In the genomic region with DNA sequence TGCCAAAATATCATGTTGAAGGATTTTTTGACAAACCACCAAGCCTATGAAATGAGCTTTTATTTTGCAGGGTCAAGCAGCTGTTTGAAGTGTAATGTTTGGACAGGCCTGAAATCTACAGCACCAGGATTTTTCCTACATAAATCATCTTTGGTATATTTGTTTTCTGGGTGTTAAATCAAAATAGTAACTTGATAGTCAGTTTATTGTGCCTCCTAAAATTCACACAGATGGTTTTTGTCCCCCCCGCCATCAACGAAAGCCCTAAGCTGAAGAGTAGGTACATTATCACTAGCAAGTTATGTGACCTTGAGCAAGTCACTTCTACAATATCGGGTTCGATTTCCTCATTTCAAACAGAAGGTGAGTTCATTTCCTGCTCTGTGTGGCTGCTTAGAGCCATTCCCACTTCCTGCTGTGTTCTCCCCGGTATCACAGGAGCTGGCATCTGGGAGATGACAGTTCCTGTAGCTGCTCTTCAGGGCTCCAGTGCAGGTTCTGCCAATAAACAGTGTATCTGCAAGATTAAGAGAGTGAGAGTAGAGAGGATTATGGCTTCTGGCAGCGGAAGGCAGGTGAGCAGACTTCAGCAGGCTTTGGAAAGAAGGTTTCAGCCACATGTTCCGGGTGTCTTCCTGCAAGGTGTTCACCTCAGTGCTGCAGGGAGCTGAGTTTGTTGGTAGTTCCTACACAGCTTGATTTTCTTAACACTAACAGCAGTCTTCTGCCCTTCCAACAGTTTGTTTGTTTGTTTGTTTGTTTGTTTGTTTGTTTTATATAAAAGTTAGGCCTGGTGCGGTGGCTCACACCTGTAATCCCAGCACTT, we compare ENCODE assay signal across 10 cellular contexts. TPM values are rescaled to one million over a fixed set of nuclear protein-coding genes. Genes with fewer than 3 reads are reported as not detected.
DNase-seq lines count a peak whose midpoint lies in the region; ATAC-seq and TF ChIP-seq lines count a peak whose summit lies in the region.
"Had no signal": no experiment of that assay in that cellular context is flagged by ENCODE, and none has a peak within 500 bp of the region (broad histone marks: within the 10 kb centered on the region; RNA-seq: fewer than 3 reads in every experiment).

No MANE protein-coding gene starts in this region.

- H3K9me3 ChIP-seq in Caco-2 (no peaks in the 10 kb centered on the region), T-helper 17 cell (ENCODE audit: control insufficient read depth, low read length, poor library complexity, severe bottlenecking) (no peaks in the 10 kb centered on the region)
- H3K9me3 ChIP-seq: ovary had no signal

- POLR2A ChIA-PET in Caco-2 (lab: Charles Lee), result no interaction called here

- no peak overlapping the region for H3K4me3 ChIP-seq in Caco-2 (ENCODE audit: low read depth, low read length)
- H3K4me3 ChIP-seq: ovary had no signal

- H3K27ac ChIP-seq in foreskin keratinocyte, result no peak overlapping the region
- H3K27ac ChIP-seq: ovary had no signal

- H3K27ac Mint-ChIP-seq in Caco-2 (ENCODE audit: unreplicated experiment) (peak overlapping the region; percentile 21), T-helper 17 cell (peak overlapping the region; percentile 81), type B pancreatic cell (no peak overlapping the region)

- no TSS peak for BruUV-seq in Caco-2 (replicated peaks; lab: Mats Ljungman, UMichigan)

- H3K4me1 ChIP-seq in Caco-2 (peaks cover 12% of the 10 kb centered on the region), foreskin keratinocyte (no peaks in the 10 kb centered on the region)

- TF ChIP-seq CTCF in Caco-2 (IDR thresholded peaks at IDR 0.05; ENCODE audit: insufficient read depth in 1 of 2, low read depth in 1 of 2, low read length in 1 of 2, severe bottlenecking in 1 of 2, unreplicated experiment in 1 of 2) (no peak), foreskin keratinocyte (conservative IDR thresholded peaks at IDR 0.05) (no peak), type B pancreatic cell (conservative IDR thresholded peaks at IDR 0.05) (no peak)

- CTCF ChIA-PET in Caco-2 (lab: Charles Lee), result no interaction called here

- no peaks in the 10 kb centered on the region for H3K36me3 Mint-ChIP-seq in Caco-2 (ENCODE audit: insufficient read depth, unreplicated experiment)
- no peaks in the 10 kb centered on the region for H3K36me3 Mint-ChIP-seq in T-helper 17 cell (ENCODE audit: low read depth)
- H3K36me3 Mint-ChIP-seq in type B pancreatic cell, result no peaks in the 10 kb centered on the region

- H3K4me1 Mint-ChIP-seq in Caco-2 (ENCODE audit: low read depth, unreplicated experiment) (peaks cover 7% of the 10 kb centered on the region), T-helper 17 cell (peaks cover 9% of the 10 kb centered on the region), type B pancreatic cell (ENCODE audit: unreplicated experiment) (peaks cover 11% of the 10 kb centered on the region)

- no peaks in the 10 kb centered on the region for H3K27me3 Mint-ChIP-seq in Caco-2 (ENCODE audit: insufficient read depth, unreplicated experiment)
- H3K27me3 Mint-ChIP-seq in T-helper 17 cell, result no peaks in the 10 kb centered on the region
- H3K27me3 Mint-ChIP-seq in type B pancreatic cell, result no peaks in the 10 kb centered on the region

- H3K4me3 Mint-ChIP-seq in Caco-2 (ENCODE audit: unreplicated experiment) (no peak overlapping the region), T-helper 17 cell (no peak overlapping the region), type B pancreatic cell (no peak overlapping the region)

- intact Hi-C loops in Caco-2 (cut with micrococcal nuclease; ENCODE audit: unreplicated experiment), result no loop called here

- H3K9me3 Mint-ChIP-seq in Caco-2 (ENCODE audit: unreplicated experiment) (no peaks in the 10 kb centered on the region), type B pancreatic cell (no peaks in the 10 kb centered on the region)

- H3K36me3 ChIP-seq in Caco-2 (ENCODE audit: control insufficient read depth, insufficient read depth, low read length), result no peaks in the 10 kb centered on the region
- H3K36me3 ChIP-seq: ovary had no signal

- DNase-seq in Caco-2, result no peak
- peak; percentile 39 for DNase-seq in HS-27A (ENCODE audit: low read depth)
- DNase-seq in T-helper 17 cell, result no peak
- peak; percentile 61 to 68 for DNase-seq in foreskin keratinocyte
- DNase-seq in OCI-M2 (lab: John Stamatoyannopoulos, UW; ENCODE audit: unreplicated experiment), result no peak
- no peak for DNase-seq in type B pancreatic cell (ENCODE audit: extremely low spot score, unreplicated experiment)
- no peak for DNase-seq in anterior cingulate cortex (lab: John Stamatoyannopoulos, UW)
- DNase-seq: ovary, Right ventricle myocardium superior had no signal

- no peak for ATAC-seq in T-helper 17 cell
- ATAC-seq in foreskin keratinocyte, result peak; percentile 31
- ATAC-seq in HG03045 (IDR thresholded peaks at IDR 0.05; ENCODE audit: unreplicated experiment), result no peak

- no peaks in the 10 kb centered on the region for H3K27me3 ChIP-seq in Caco-2 (replicated peaks; ENCODE audit: control insufficient read depth, insufficient read depth, low read length)
- H3K27me3 ChIP-seq in foreskin keratinocyte, result no peaks in the 10 kb centered on the region
- H3K27me3 ChIP-seq: ovary had no signal

RNA-seq across cellular contexts. Expression of a gene that starts 48.4 kb away (rescaled TPM):
- total RNA-seq in Caco-2 (2022) (15.2 and 18.7 TPM in 2 replicates), T-helper 17 cell (10 to 100 TPM; 13.3 to 15.4 TPM), foreskin keratinocyte (14.1 and 14.6 TPM in 2 replicates), type B pancreatic cell (ENCODE audit: low replicate concordance) (9.5 and 16.3 TPM in 2 replicates)
- 4.2 and 5.2 TPM in 2 replicates for polyA plus RNA-seq in foreskin keratinocyte

Comparison
In these comparisons a context has a peak if more than half of its experiments do, and no peak if none do; other contexts are left out.
1. DNase-seq: peak in HS-27A (single experiment) and foreskin keratinocyte (2 of 2); none in Caco-2 (0 of 2), T-helper 17 cell (0 of 3), OCI-M2 (single experiment), type B pancreatic cell (single experiment) and anterior cingulate cortex (0 of 58).